Comparison of ENCODE assay signal across 1 cellular context in the genomic region with DNA sequence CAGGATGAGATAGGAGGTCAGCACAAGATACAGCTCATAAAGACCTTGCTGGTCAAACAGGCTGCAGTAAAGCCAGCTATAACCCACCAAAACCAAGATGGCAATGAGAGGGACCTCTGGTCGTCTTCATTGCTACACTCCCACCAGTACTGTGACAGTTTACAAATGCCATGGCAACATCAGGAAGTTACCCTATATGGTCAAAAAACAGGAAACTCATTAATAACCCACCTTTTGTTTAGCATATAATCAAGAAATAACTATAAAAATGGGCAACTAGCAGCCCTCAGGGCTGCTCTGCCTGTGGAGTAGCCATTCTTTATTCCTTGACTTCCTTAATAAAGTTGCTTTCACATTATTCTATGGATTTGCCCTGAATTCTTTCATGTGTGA.
TF ChIP-seq lines count a peak whose summit lies in the region.

No MANE protein-coding gene starts in this region.

TF ChIP-seq in HepG2, 621 proteins besides CTCF, POLR2A, EP300 and RAD21:
- no peak for TF ChIP-seq ATRX (CRISPR knock-in tag; IDR thresholded peaks at IDR 0.05; ENCODE audit: borderline replicate concordance)
- TF ChIP-seq SRF (IDR thresholded peaks at IDR 0.05; ENCODE audit: low read depth, low read length) = 0 out of 2 replicates have a peak, but pooled peaks have one; percentile 6
- TF ChIP-seq ZNF878 (CRISPR knock-in tag; IDR thresholded peaks at IDR 0.05) = no peak
- no peak for TF ChIP-seq SRSF9 (IDR thresholded peaks at IDR 0.05; ENCODE audit: borderline replicate concordance, insufficient read depth, low read depth, low read length, poor library complexity, severe bottlenecking)
- TF ChIP-seq HDAC6 (IDR thresholded peaks at IDR 0.05; ENCODE audit: low read depth, low read length) = no peak
